Comparison of ENCODE assay signal across 16 cellular contexts in genomic region chr1:17409391-17409811, GRCh38. TPM values are rescaled to one million over a fixed set of nuclear protein-coding genes. Genes with fewer than 3 reads are reported as not detected.
"Had no signal": no experiment of that assay in that cellular context is flagged by ENCODE, and none has a peak within 500 bp of the region (broad histone marks: within the 10 kb centered on the region; RNA-seq: fewer than 3 reads in every experiment).

No MANE protein-coding gene starts in this region.

- H3K4me1 ChIP-seq: thyroid gland had no signal

- H3K27me3 ChIP-seq: thyroid gland had no signal

- H3K27ac ChIP-seq: epithelial cell of prostate, prostate gland, thyroid gland had no signal

- H3K27ac Mint-ChIP-seq: activated CD4-positive, alpha-beta memory T cell treated with anti-CD3 and anti-CD28 coated beads, Interleukin-2, amount 10 ng/mL, durations not matched to agents 7 days and 5 days; activated naive CD4-positive, alpha-beta T cell treated with anti-CD3 and anti-CD28 coated beads for 36 hours; dendritic cell treated with granulocyte-macrophage colony-stimulating factor and Interleukin-4, amounts not matched to agents 40 ng/mL and 50 ng/mL, for 4 days had no signal

- ATAC-seq: effector memory CD8-positive, alpha-beta T cell; naive thymus-derived CD4-positive, alpha-beta T cell had no signal

- H3K9me3 Mint-ChIP-seq: activated CD4-positive, alpha-beta memory T cell treated with anti-CD3 and anti-CD28 coated beads, Interleukin-2, amount 10 ng/mL, durations not matched to agents 7 days and 5 days; activated naive CD4-positive, alpha-beta T cell treated with anti-CD3 and anti-CD28 coated beads for 36 hours; dendritic cell treated with granulocyte-macrophage colony-stimulating factor and Interleukin-4, amounts not matched to agents 40 ng/mL and 50 ng/mL, for 4 days; effector memory CD8-positive, alpha-beta T cell; immature natural killer cell; naive thymus-derived CD4-positive, alpha-beta T cell had no signal

- H3K4me3 ChIP-seq: prostate gland, thyroid gland had no signal

- H3K9me3 ChIP-seq: prostate gland, thyroid gland had no signal

- DNase-seq: activated CD4-positive, alpha-beta memory T cell treated with anti-CD3 and anti-CD28 coated beads, Interleukin-2, amount 10 ng/mL, durations not matched to agents 7 days and 5 days; activated naive CD4-positive, alpha-beta T cell treated with anti-CD3 and anti-CD28 coated beads for 36 hours; central memory CD4-positive, alpha-beta T cell; effector memory CD8-positive, alpha-beta T cell; immature natural killer cell; left cardiac atrium; naive thymus-derived CD4-positive, alpha-beta T cell; nucleus accumbens; stimulated activated CD4-positive, alpha-beta T cell treated with anti-CD3 and anti-CD28 coated beads, Interleukin-2, amount 100 ng/mL, for 48 hours; thyroid gland had no signal

RNA-seq across cellular contexts. Expression of gene PADI6, which starts 37.4 kb away (rescaled TPM):
- total RNA-seq: activated naive CD4-positive, alpha-beta T cell treated with anti-CD3 and anti-CD28 coated beads for 36 hours; left cardiac atrium; lung microvascular endothelial cell; mononuclear cell; naive thymus-derived CD4-positive, alpha-beta T cell; prostate gland; T-helper 2 cell treated with Interferon-gamma antibody and Interleukin-4, amounts not matched to agents 100 ng/mL and 5 ng/mL, for 36 hours; thyroid gland had no signal
